14 cellular contexts compared by ENCODE assay signal in the genomic region with DNA sequence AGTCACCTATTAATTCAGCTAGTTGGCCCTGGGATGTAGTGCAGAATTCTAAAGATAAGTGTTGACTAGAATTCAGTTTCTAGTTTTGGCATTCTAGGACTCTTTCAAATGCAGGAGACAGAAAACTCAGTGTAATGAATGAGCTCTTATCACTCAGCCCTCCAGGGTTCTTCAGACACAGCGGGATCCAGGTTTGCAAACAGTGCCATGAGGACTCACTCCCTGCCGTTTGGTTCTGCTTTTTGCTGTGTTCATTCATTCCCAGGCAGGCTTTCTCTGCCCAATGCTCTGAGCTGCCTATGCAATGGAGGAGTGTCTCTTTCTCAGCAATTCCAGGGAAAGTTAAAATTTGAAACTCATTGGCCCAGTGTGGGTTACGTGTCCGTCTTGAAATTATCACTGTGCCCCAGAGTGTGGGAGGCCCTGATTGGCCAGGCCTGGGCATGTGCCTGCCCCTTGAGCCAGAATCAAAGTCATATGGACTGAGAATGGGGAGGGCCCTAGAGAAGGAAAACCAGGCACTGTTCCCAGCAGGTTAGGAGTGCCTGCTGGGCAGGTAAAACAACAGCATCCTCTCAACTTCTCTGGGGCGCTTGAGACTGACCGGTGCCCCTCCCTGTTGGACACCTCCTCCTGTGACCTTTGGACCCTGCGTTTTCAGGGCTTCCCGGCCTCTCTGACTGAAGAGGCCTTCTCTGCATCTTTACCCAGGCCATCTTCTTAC. TPM values are rescaled to one million over a fixed set of nuclear protein-coding genes. Genes with fewer than 3 reads are reported as not detected.
DNase-seq lines count a peak whose midpoint lies in the region; ATAC-seq and TF ChIP-seq lines count a peak whose summit lies in the region.
"Had no signal": no experiment of that assay in that cellular context is flagged by ENCODE, and none has a peak within 500 bp of the region (broad histone marks: within the 10 kb centered on the region; RNA-seq: fewer than 3 reads in every experiment).

No MANE protein-coding gene starts in this region.

- 23% methylated on average over 8 of the region's 8 CpGs for WGBS in HUES64

- no peak overlapping the region; the same call in 1 of the 2 replicates for H3K4me3 ChIP-seq in HUES64 (ENCODE audit: low read length)
- H3K4me3 ChIP-seq: ascending aorta, SK-N-MC had no signal

- ATAC-seq in GM21447 (IDR thresholded peaks at IDR 0.05; ENCODE audit: unreplicated experiment) = no peak
- ATAC-seq: activated T-cell treated with anti-CD3 and anti-CD28 coated beads, Interleukin-2, amount 50 U/mL, for 4 hours had no signal

- H3K4me1 ChIP-seq in HUES64 (ENCODE audit: insufficient read depth, low read length) = peaks cover 20% of the 10 kb centered on the region; the same call in 1 of the 2 replicates

- no peaks in the 10 kb centered on the region for H3K36me3 ChIP-seq in HUES64 (ENCODE audit: insufficient read depth, low read length)
- H3K36me3 ChIP-seq: ascending aorta had no signal

- H3K4me1 Mint-ChIP-seq in chondrocyte (ENCODE audit: low read depth) = peaks cover 7% of the 10 kb centered on the region
- no peaks in the 10 kb centered on the region for H3K4me1 Mint-ChIP-seq in activated naive CD4-positive, alpha-beta T cell treated with anti-CD3 and anti-CD28 coated beads for 36 hours (ENCODE audit: low read depth)
- H3K4me1 Mint-ChIP-seq: memory B cell had no signal

- no peak overlapping the region for H3K4me3 Mint-ChIP-seq in chondrocyte (ENCODE audit: unreplicated experiment)
- H3K4me3 Mint-ChIP-seq in activated naive CD4-positive, alpha-beta T cell treated with anti-CD3 and anti-CD28 coated beads for 36 hours = no peak overlapping the region
- H3K4me3 Mint-ChIP-seq: activated T-cell treated with anti-CD3 and anti-CD28 coated beads, Interleukin-2, amount 50 U/mL, for 4 hours; memory B cell had no signal

- H3K9me3 Mint-ChIP-seq in chondrocyte (ENCODE audit: low read depth) = no peaks in the 10 kb centered on the region
- H3K9me3 Mint-ChIP-seq in activated naive CD4-positive, alpha-beta T cell treated with anti-CD3 and anti-CD28 coated beads for 36 hours = no peaks in the 10 kb centered on the region
- H3K9me3 Mint-ChIP-seq: activated T-cell treated with anti-CD3 and anti-CD28 coated beads, Interleukin-2, amount 50 U/mL, for 4 hours; memory B cell had no signal

- no peaks in the 10 kb centered on the region for H3K9me3 ChIP-seq in HUES64 (ENCODE audit: insufficient read depth, low read depth, low read length)
- H3K9me3 ChIP-seq: ascending aorta had no signal

- H3K36me3 Mint-ChIP-seq in chondrocyte (ENCODE audit: low read depth) = no peaks in the 10 kb centered on the region
- no peaks in the 10 kb centered on the region for H3K36me3 Mint-ChIP-seq in activated naive CD4-positive, alpha-beta T cell treated with anti-CD3 and anti-CD28 coated beads for 36 hours (ENCODE audit: low read depth)
- H3K36me3 Mint-ChIP-seq: memory B cell had no signal

- H3K27me3 Mint-ChIP-seq in chondrocyte (ENCODE audit: low read depth) = no peaks in the 10 kb centered on the region
- H3K27me3 Mint-ChIP-seq in activated naive CD4-positive, alpha-beta T cell treated with anti-CD3 and anti-CD28 coated beads for 36 hours (ENCODE audit: low read depth) = no peaks in the 10 kb centered on the region

- H3K27me3 ChIP-seq in HUES64 (ENCODE audit: insufficient read depth, low read length) = no peaks in the 10 kb centered on the region
- H3K27me3 ChIP-seq: ascending aorta had no signal

- H3K27ac Mint-ChIP-seq in chondrocyte (ENCODE audit: unreplicated experiment) = no peak overlapping the region
- no peak overlapping the region for H3K27ac Mint-ChIP-seq in activated naive CD4-positive, alpha-beta T cell treated with anti-CD3 and anti-CD28 coated beads for 36 hours
- H3K27ac Mint-ChIP-seq: memory B cell had no signal

- no peak for TF ChIP-seq CTCF in chondrocyte (IDR thresholded peaks at IDR 0.05)

- DNase-seq in COLO668 (lab: John Stamatoyannopoulos, UW; ENCODE audit: unreplicated experiment) = peak; percentile 52
- DNase-seq in chondrocyte (ENCODE audit: low spot score) = peak; percentile 30
- peak; percentile 81 for DNase-seq in mucosa of gallbladder (ENCODE audit: low spot score)
- DNase-seq in activated naive CD4-positive, alpha-beta T cell treated with anti-CD3 and anti-CD28 coated beads for 36 hours = no peak
- no peak for DNase-seq in activated naive CD4-positive, alpha-beta T cell treated with anti-CD3 and anti-CD28 coated beads, Interleukin-2, amount 50 U/mL, for 16 hours
- DNase-seq in T1000 (lab: John Stamatoyannopoulos, UW) = no peak
- DNase-seq: activated CD4-positive, CD25-positive, alpha-beta regulatory T cell; activated T-cell treated with anti-CD3 and anti-CD28 coated beads, Interleukin-2, amount 50 U/mL, for 4 hours; NCI-H1436 had no signal

- intact Hi-C loops in activated naive CD4-positive, alpha-beta T cell treated with anti-CD3 and anti-CD28 coated beads for 36 hours (cut with micrococcal nuclease) = no loop called here

- CTCF ChIA-PET in activated naive CD4-positive, alpha-beta T cell treated with anti-CD3 and anti-CD28 coated beads for 36 hours (lab: Charles Lee) = no interaction called here

- H3K9ac ChIP-seq in HUES64 (ENCODE audit: low read depth, low read length) = 0 out of 2 replicates have a peak overlapping the region, but pooled peaks have one; percentile 18

- H3K27ac ChIP-seq in HUES64 (ENCODE audit: low read depth, low read length) = peak overlapping the region; percentile 59
- H3K27ac ChIP-seq: ascending aorta, SK-N-MC had no signal

RNA-seq across cellular contexts. Expression of a gene that starts 43.4 kb away (rescaled TPM):
- 5.6 TPM for polyA plus RNA-seq in HUES64 (2013, experiment 1 of 2)
- polyA plus RNA-seq in HUES64 (2013, experiment 2 of 2) = 6.5 TPM
- total RNA-seq in chondrocyte = 0.82 to 1.9 TPM (median 1.8 TPM) in 3 replicates
- 43.7 TPM for total RNA-seq in mucosa of gallbladder
- total RNA-seq in activated naive CD4-positive, alpha-beta T cell treated with anti-CD3 and anti-CD28 coated beads for 36 hours = under 1 TPM; 0.14 to 0.15 TPM
- total RNA-seq: ascending aorta had no signal

RNA-seq across cellular contexts. Expression of a gene that starts 50.1 kb away (rescaled TPM):
- polyA plus RNA-seq in HUES64 (2013, experiment 1 of 2) = 1.1 TPM
- polyA plus RNA-seq in HUES64 (2013, experiment 2 of 2) = 1.8 TPM
- total RNA-seq in chondrocyte (not detected in 3 replicates), mucosa of gallbladder (1.7 TPM)
- total RNA-seq in activated naive CD4-positive, alpha-beta T cell treated with anti-CD3 and anti-CD28 coated beads for 36 hours = under 1 TPM in 1 of 2 experiments, not detected in 1; 0.45 TPM
- total RNA-seq: ascending aorta had no signal

Comparison
In these comparisons a context has a peak if more than half of its experiments do, and no peak if none do; other contexts are left out.
1. DNase-seq: peak in COLO668 (single experiment), chondrocyte (single experiment) and mucosa of gallbladder (single experiment); none in activated naive CD4-positive, alpha-beta T cell treated with anti-CD3 and anti-CD28 coated beads for 36 hours (single experiment), activated naive CD4-positive, alpha-beta T cell treated with anti-CD3 and anti-CD28 coated beads, Interleukin-2, amount 50 U/mL, for 16 hours (single experiment) and T1000 (single experiment).
2. RNA of a gene that starts 43.4 kb away (total RNA-seq): 43.7 TPM in mucosa of gallbladder (single experiment); 0.82 to 1.9 TPM in chondrocyte and 0.14 to 0.15 TPM in activated naive CD4-positive, alpha-beta T cell treated with anti-CD3 and anti-CD28 coated beads for 36 hours; every median in the first group is over 10 times any median in the second.